ENCODE assay signal across 4 cellular contexts in the genomic region with DNA sequence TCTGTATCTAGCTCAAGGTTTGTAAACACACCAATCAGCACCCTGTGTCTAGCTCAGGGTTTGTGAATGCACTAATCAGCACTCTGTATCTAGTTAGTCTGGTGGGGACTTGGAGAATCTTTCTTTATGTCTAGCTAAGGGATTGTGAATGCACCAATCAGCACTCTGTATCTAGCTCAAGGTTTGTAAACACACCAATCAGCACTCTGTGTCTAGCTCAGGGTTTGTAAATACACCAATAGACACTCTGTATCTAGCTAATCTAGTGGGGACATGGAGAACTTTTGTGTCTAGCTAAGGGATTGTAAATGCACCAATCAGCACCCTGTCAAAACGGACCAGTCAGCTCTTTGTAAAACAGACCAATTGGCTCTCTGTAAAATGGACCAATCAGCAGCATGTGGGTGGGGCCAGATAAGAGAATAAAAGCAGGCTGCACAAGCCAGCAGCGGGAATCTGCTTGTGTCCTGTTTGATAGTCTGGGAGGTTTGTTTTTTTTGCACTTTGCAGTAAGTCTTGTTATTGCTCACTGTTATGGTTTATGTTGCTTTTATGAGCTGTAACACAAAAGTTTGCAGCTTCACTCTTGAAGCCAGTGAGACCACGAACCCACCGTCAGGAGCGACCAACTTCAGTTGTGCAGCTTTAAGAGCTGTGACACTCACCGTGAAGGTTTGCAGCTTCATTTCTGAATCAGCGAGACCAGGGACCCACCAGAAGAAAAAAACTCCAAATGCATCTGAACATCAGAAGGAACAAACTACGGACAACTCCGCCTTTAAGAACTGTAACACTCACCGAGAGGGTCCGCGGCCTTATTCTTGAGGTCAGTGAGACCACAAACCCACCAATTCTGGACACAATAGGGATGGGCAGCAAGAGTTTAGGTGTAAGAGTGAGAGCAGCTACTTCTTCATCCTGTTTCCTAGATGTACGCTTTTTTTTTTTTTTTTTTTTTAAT.
TF ChIP-seq lines count a peak whose summit lies in the region.

No MANE protein-coding gene starts in this region.

TF ChIP-seq in A549, 52 proteins besides CTCF, POLR2A, EP300 and RAD21:
- peak; percentile 82 for TF ChIP-seq MAFK (IDR thresholded peaks at IDR 0.05; ENCODE audit: partially characterized antibody)

TF ChIP-seq in HEK293, 187 proteins besides CTCF, POLR2A, EP300 and RAD21:
- peak; percentile 32 for TF ChIP-seq SP2 (tag by site-specific recombination; IDR thresholded peaks at IDR 0.05)

TF ChIP-seq in K562, 482 proteins besides CTCF, POLR2A, EP300 and RAD21:
- TF ChIP-seq MAFG (tag; conservative IDR thresholded peaks at IDR 0.05) (0 out of 2 replicates have a peak, but pooled peaks have one; percentile 34), ZNF316 (IDR thresholded peaks at IDR 0.05) (peak; percentile 79), ASH1L (IDR thresholded peaks at IDR 0.05; ENCODE audit: borderline replicate concordance, low read depth, partially characterized antibody) (peak; percentile 66), C11orf30 (IDR thresholded peaks at IDR 0.05; ENCODE audit: low read depth) (peak; percentile 55; the same call in 1 of the 2 replicates), NFYB (IDR thresholded peaks at IDR 0.05; ENCODE audit: extremely low read depth, insufficient read length) (peak; percentile 80), CC2D1A (IDR thresholded peaks at IDR 0.05) (0 out of 2 replicates have a peak, but pooled peaks have one; percentile 19)

TF ChIP-seq in HepG2, 621 proteins besides CTCF, POLR2A, EP300 and RAD21:
- TF ChIP-seq NFYB (CRISPR knock-in tag; IDR thresholded peaks at IDR 0.05) (peak; percentile 78; the same call in 1 of the 2 replicates), MAFK (conservative IDR thresholded peaks at IDR 0.05 in 1 of 2, IDR thresholded peaks at IDR 0.05 in 1 of 2; ENCODE audit: low read length in 2 of 2) (peak in 1 of 2 experiments; percentile 36; a peak in 2 of 4 replicates), MAFF (IDR thresholded peaks at IDR 0.05; ENCODE audit: low read depth, low read length) (0 out of 2 replicates have a peak, but pooled peaks have one; percentile 4), ZMYM4 (CRISPR knock-in tag; IDR thresholded peaks at IDR 0.05) (0 out of 2 replicates have a peak, but pooled peaks have one; percentile 30), NFYC (CRISPR knock-in tag; IDR thresholded peaks at IDR 0.05) (peak; percentile 72)
